Comparison of ENCODE assay signal across 17 cellular contexts in genomic region chr7:70632400-70632799, GRCh38.
"Had no signal": no experiment of that assay in that cellular context is flagged by ENCODE, and none has a peak within 500 bp of the region (broad histone marks: within the 10 kb centered on the region; RNA-seq: fewer than 3 reads in every experiment).

No MANE protein-coding gene starts in this region.

- H3K4me1 ChIP-seq: foreskin keratinocyte, heart right ventricle, parathyroid adenoma, prostate gland, right lobe of liver, upper lobe of right lung, vagina had no signal

- H3K36me3 ChIP-seq: heart right ventricle, prostate gland, right lobe of liver, tibial artery, upper lobe of right lung, vagina had no signal

- H3K79me2 ChIP-seq: parathyroid adenoma had no signal

- H3K27me3 ChIP-seq: heart right ventricle, right lobe of liver, tibial artery, upper lobe of right lung, vagina had no signal

- H3K36me3 Mint-ChIP-seq: stimulated activated memory B cell treated with anti-CD40 and anti-IgM and Interleukin-4, amounts not matched to agents 10 μg/mL and 1 μg/mL and 100 μg/mL, for 72 hours had no signal

- H3K4me3 Mint-ChIP-seq: dendritic cell treated with granulocyte-macrophage colony-stimulating factor and Interleukin-4, amounts not matched to agents 40 ng/mL and 50 ng/mL, for 4 days; naive thymus-derived CD4-positive, alpha-beta T cell; stimulated activated memory B cell treated with anti-CD40 and anti-IgM and Interleukin-4, amounts not matched to agents 10 μg/mL and 1 μg/mL and 100 μg/mL, for 72 hours; stimulated activated naive CD8-positive, alpha-beta T cell treated with anti-CD3 and anti-CD28 coated beads, Interleukin-15, Interleukin-2, amounts not matched to agents 100 ng/mL and 50 ng/mL, for 24 hours had no signal

- H3K9me3 Mint-ChIP-seq: dendritic cell treated with granulocyte-macrophage colony-stimulating factor and Interleukin-4, amounts not matched to agents 40 ng/mL and 50 ng/mL, for 4 days; stimulated activated memory B cell treated with anti-CD40 and anti-IgM and Interleukin-4, amounts not matched to agents 10 μg/mL and 1 μg/mL and 100 μg/mL, for 72 hours; stimulated activated naive CD8-positive, alpha-beta T cell treated with anti-CD3 and anti-CD28 coated beads, Interleukin-15, Interleukin-2, amounts not matched to agents 100 ng/mL and 50 ng/mL, for 24 hours had no signal

- H3K9ac ChIP-seq: parathyroid adenoma had no signal

- ATAC-seq: foreskin keratinocyte; heart right ventricle; naive thymus-derived CD4-positive, alpha-beta T cell; right lobe of liver; stimulated activated memory B cell treated with anti-CD40 and anti-IgM and Interleukin-4, amounts not matched to agents 10 μg/mL and 1 μg/mL and 100 μg/mL, for 72 hours; upper lobe of right lung had no signal

- H3K4me3 ChIP-seq: heart right ventricle, prostate gland, right lobe of liver, tibial artery, upper lobe of right lung, vagina had no signal

- H3K9me3 ChIP-seq: heart right ventricle, prostate gland, right lobe of liver, tibial artery, upper lobe of right lung, vagina had no signal

- H3K27ac ChIP-seq: foreskin keratinocyte, heart right ventricle, parathyroid adenoma, prostate gland, right lobe of liver, tibial artery, upper lobe of right lung, vagina had no signal

- H3K27me3 Mint-ChIP-seq: dendritic cell treated with granulocyte-macrophage colony-stimulating factor and Interleukin-4, amounts not matched to agents 40 ng/mL and 50 ng/mL, for 4 days; naive thymus-derived CD4-positive, alpha-beta T cell; stimulated activated memory B cell treated with anti-CD40 and anti-IgM and Interleukin-4, amounts not matched to agents 10 μg/mL and 1 μg/mL and 100 μg/mL, for 72 hours; stimulated activated naive CD8-positive, alpha-beta T cell treated with anti-CD3 and anti-CD28 coated beads, Interleukin-15, Interleukin-2, amounts not matched to agents 100 ng/mL and 50 ng/mL, for 24 hours had no signal

- DNase-seq: erythroblast; foreskin keratinocyte; heart right ventricle; hypothalamus; kidney glomerular epithelial cell; naive thymus-derived CD4-positive, alpha-beta T cell; right lobe of liver; stimulated activated CD4-positive, alpha-beta T cell treated with anti-CD3 and anti-CD28 coated beads, Interleukin-4, amount 100 ng/mL, for 1 hour; stimulated activated CD8-positive, alpha-beta memory T cell treated with anti-CD3 and anti-CD28 coated beads, Interleukin-4, amount 100 ng/mL, for 48 hours; tibial artery; upper lobe of right lung had no signal

- H3K4me1 Mint-ChIP-seq: stimulated activated memory B cell treated with anti-CD40 and anti-IgM and Interleukin-4, amounts not matched to agents 10 μg/mL and 1 μg/mL and 100 μg/mL, for 72 hours had no signal

- H3K27ac Mint-ChIP-seq: dendritic cell treated with granulocyte-macrophage colony-stimulating factor and Interleukin-4, amounts not matched to agents 40 ng/mL and 50 ng/mL, for 4 days; naive thymus-derived CD4-positive, alpha-beta T cell; stimulated activated memory B cell treated with anti-CD40 and anti-IgM and Interleukin-4, amounts not matched to agents 10 μg/mL and 1 μg/mL and 100 μg/mL, for 72 hours; stimulated activated naive CD8-positive, alpha-beta T cell treated with anti-CD3 and anti-CD28 coated beads, Interleukin-15, Interleukin-2, amounts not matched to agents 100 ng/mL and 50 ng/mL, for 24 hours had no signal

- H2AFZ ChIP-seq: parathyroid adenoma had no signal
